ENCODE assay signal across 8 cellular contexts in the genomic region with DNA sequence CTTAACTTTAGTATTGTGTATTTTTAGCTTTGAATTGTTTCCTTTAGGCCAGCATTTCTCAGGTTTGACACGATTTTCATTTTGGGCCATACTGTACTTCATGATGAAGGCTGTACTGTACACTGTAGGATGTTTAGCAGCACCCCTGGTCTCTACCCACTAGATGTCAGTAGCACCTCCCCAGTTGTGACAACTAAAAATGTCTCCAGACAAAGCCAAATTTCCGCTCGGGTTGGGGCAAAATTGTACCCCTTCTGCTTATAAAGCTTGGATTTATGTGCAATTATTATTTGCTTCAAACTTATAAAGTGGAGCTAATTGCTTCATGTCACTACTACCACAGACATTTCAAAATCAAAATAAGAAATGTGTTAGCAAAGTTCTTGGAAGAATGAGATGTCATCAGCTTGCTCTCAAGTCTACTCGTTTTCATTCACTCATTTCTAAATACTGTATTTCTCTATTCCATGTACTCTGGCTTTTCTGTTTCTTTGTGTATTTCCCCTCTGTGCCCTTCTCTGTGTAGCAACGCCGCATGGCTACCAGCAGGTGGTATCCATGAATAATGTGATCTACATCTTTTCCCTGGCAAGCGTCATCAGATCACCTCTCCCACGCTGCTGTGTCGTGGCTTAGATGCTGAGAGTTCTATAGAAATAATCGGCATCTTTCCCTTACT. TPM values are rescaled to one million over a fixed set of nuclear protein-coding genes. Genes with fewer than 3 reads are reported as not detected.
DNase-seq lines count a peak whose midpoint lies in the region; ATAC-seq and TF ChIP-seq lines count a peak whose summit lies in the region.

No MANE protein-coding gene starts in this region.

- H4K91ac ChIP-seq in trophoblast cell (ENCODE audit: low read depth, low read length): no peak overlapping the region

- no peak overlapping the region for H3K14ac ChIP-seq in trophoblast cell (ENCODE audit: low read length)

- H3K27ac Mint-ChIP-seq in T-helper 17 cell: no peak overlapping the region

- H3K36me3 Mint-ChIP-seq in T-helper 17 cell (ENCODE audit: low read depth): no peaks in the 10 kb centered on the region

- no peak overlapping the region for H3K4ac ChIP-seq in trophoblast cell (ENCODE audit: low read depth, low read length)

- no peak overlapping the region for H2AK5ac ChIP-seq in trophoblast cell (ENCODE audit: low read length)

- no peaks in the 10 kb centered on the region for H3K79me2 ChIP-seq in trophoblast cell (ENCODE audit: control insufficient read depth, insufficient read depth, low read length, poor library complexity)

- intact Hi-C loops in Right ventricle myocardium superior (cut with DNase I) (loop anchor here (10.0 kb wide), 1 partner anchor 463 kb away; no protein-coding TSS in a partner anchor), cardiac septum (cut with DNase I) (no loop called here)

- H2AFZ ChIP-seq in trophoblast cell (ENCODE audit: insufficient read depth, low read length, poor library complexity): no peak overlapping the region

- no peaks in the 10 kb centered on the region for H3K36me3 ChIP-seq in trophoblast cell (ENCODE audit: control insufficient read depth in 1 of 2, insufficient read depth in 2 of 2, low read length in 2 of 2)

- peak; percentile 63 for TF ChIP-seq CTCF in cardiac fibroblast (IDR thresholded peaks at IDR 0.05; ENCODE audit: low read depth, low read length)

- no peaks in the 10 kb centered on the region for H3K4me1 ChIP-seq in trophoblast cell (ENCODE audit: control insufficient read depth in 1 of 2, insufficient read depth in 2 of 2, low read length in 2 of 2)

- H3K4me3 ChIP-seq in cardiac fibroblast (replicated peaks in 1 of 2; ENCODE audit: low read depth in 2 of 2, low read length in 2 of 2) (no peak overlapping the region), trophoblast cell (ENCODE audit: low read depth, low read length) (no peak overlapping the region)

- no peak overlapping the region for H3K4me3 Mint-ChIP-seq in T-helper 17 cell

- no peak overlapping the region for H3K18ac ChIP-seq in trophoblast cell (ENCODE audit: low read length)

- WGBS in trophoblast cell (ENCODE audit: extremely low coverage, insufficient coverage, insufficient read length): no CpG with 5 or more reads among the region's 10 CpGs

- H3K9me3 ChIP-seq in trophoblast cell (ENCODE audit: insufficient read depth, low read depth, low read length) (no peaks in the 10 kb centered on the region), T-helper 17 cell (ENCODE audit: control insufficient read depth, low read length, poor library complexity, severe bottlenecking) (no peaks in the 10 kb centered on the region)

- H4K12ac ChIP-seq in trophoblast cell (ENCODE audit: low read depth, low read length): no peak overlapping the region

- H2BK12ac ChIP-seq in trophoblast cell (ENCODE audit: low read length): no peak overlapping the region

- H3K27me3 Mint-ChIP-seq in T-helper 17 cell: no peaks in the 10 kb centered on the region

- H3K27ac ChIP-seq in trophoblast cell (ENCODE audit: low read depth, low read length): no peak overlapping the region

- H3K9ac ChIP-seq in trophoblast cell (ENCODE audit: low read length): no peak overlapping the region

- peak overlapping the region; percentile 41 for H3K4me2 ChIP-seq in trophoblast cell (ENCODE audit: low read length)

- H3K27me3 ChIP-seq in trophoblast cell (ENCODE audit: insufficient read depth, low read length): no peaks in the 10 kb centered on the region

- no peaks in the 10 kb centered on the region for H3K79me1 ChIP-seq in trophoblast cell (ENCODE audit: low read length)

- H2BK120ac ChIP-seq in trophoblast cell (ENCODE audit: insufficient read depth, low read length, poor library complexity): no peak overlapping the region

- no peak for DNase-seq in Right ventricle myocardium superior
- DNase-seq in cardiac septum (ENCODE audit: low spot score): no peak
- peak; percentile 53 for DNase-seq in NCI-H2081 treated with DMSO at 0.1 percent for 48 hours (lab: John Stamatoyannopoulos, UW)
- peak; percentile 30 to 54 for DNase-seq in cardiac fibroblast (ENCODE audit: low read depth in 2 of 2)
- DNase-seq in trophoblast cell: peak; percentile 41 to 73
- no peak for DNase-seq in T-helper 17 cell
- DNase-seq in activated T-cell treated with anti-CD3 and anti-CD28 coated beads, Interleukin-2, amount 50 U/mL, for 1 hour: no peak

- no peak overlapping the region for H2BK5ac ChIP-seq in trophoblast cell (ENCODE audit: low read depth, low read length, poor library complexity)

- ATAC-seq in Right ventricle myocardium superior (ENCODE audit: poor library complexity) (peak; percentile 80), T-helper 17 cell (no peak), HG03139 (IDR thresholded peaks at IDR 0.05; ENCODE audit: unreplicated experiment) (no peak)

- H3K23ac ChIP-seq in trophoblast cell (ENCODE audit: low read length): no peak overlapping the region

- no peak overlapping the region for H4K8ac ChIP-seq in trophoblast cell (ENCODE audit: low read depth, low read length)

- no peaks in the 10 kb centered on the region for H3K4me1 Mint-ChIP-seq in T-helper 17 cell

RNA-seq across cellular contexts. Expression of a gene that starts 47.7 kb away (rescaled TPM):
- total RNA-seq in Right ventricle myocardium superior: 0.05 TPM
- total RNA-seq in cardiac septum: not detected
- polyA plus RNA-seq in trophoblast cell (2013): 2.9 and 3.2 TPM in 2 replicates
- not detected for total RNA-seq in T-helper 17 cell

Comparison
In these comparisons a context has a peak if more than half of its experiments do, and no peak if none do; other contexts are left out.
1. DNase-seq: peak in NCI-H2081 treated with DMSO at 0.1 percent for 48 hours (single experiment), cardiac fibroblast (2 of 2) and trophoblast cell (2 of 2); none in Right ventricle myocardium superior (single experiment), cardiac septum (single experiment), T-helper 17 cell (0 of 3) and activated T-cell treated with anti-CD3 and anti-CD28 coated beads, Interleukin-2, amount 50 U/mL, for 1 hour (single experiment).